Comparison of ENCODE assay signal across 8 cellular contexts in the genomic region with DNA sequence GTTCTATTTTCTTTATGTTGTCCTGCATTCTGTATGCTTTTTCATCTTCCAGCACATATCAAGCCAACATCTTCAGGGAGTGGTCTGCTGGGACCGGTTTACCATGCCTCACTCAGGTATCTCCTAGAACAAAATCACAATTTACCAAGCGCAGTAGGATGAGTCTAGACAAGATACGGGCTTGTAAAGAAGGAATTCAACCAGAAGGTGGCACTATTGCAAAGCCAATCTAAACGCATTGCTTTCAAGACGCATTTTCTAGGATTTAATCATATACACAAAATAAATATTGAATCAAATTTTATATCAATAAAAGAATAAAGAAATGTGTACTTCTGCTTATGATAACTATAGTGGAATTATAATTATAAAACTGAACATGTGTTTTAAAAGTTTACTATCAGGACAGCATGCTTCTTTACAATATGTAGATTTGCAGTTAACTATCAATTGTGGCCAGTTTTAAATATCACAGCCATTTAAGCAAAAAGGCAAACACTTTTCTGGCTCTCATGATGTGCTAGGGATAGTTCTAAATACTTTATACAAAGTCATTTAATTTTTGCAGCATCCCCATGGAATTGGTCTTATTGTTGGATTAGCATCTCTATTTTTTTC. TPM values are rescaled to one million over a fixed set of nuclear protein-coding genes. Genes with fewer than 3 reads are reported as not detected.
A peak's percentile ranks its signal among the peaks of the same experiment; 100 is the strongest.
DNase-seq lines count a peak whose midpoint lies in the region; ATAC-seq, FAIRE-seq and TF ChIP-seq lines count a peak whose summit lies in the region.

No MANE protein-coding gene starts in this region.

- H3K9me3 ChIP-seq in endothelial cell of umbilical vein (replicated peaks; ENCODE audit: control insufficient read depth, insufficient read depth, low read length) (no peaks in the 10 kb centered on the region), mucosa of descending colon (no peaks in the 10 kb centered on the region)

- no peak overlapping the region for H3K4me2 ChIP-seq in endothelial cell of umbilical vein (ENCODE audit: insufficient read depth, low read length)

- H3K36me3 ChIP-seq in endothelial cell of umbilical vein (ENCODE audit: control insufficient read depth in 2 of 2, extremely low read depth in 1 of 2, insufficient read depth in 2 of 2, low read length in 2 of 2) (no peaks in the 10 kb centered on the region), mucosa of descending colon (ENCODE audit: low read depth) (no peaks in the 10 kb centered on the region)

- FAIRE-seq in endothelial cell of umbilical vein (lab: Jason Lieb, UNC), result peak; percentile 85

- dilution Hi-C loops in endothelial cell of umbilical vein (cut with MboI; ENCODE audit: extremely low pct_ligation_motif_present, low sequenced_read_pairs), result loop anchor here (25.0 kb wide), 1 partner anchor 282 kb away; no protein-coding TSS in a partner anchor

- no peak overlapping the region for H2AFZ ChIP-seq in endothelial cell of umbilical vein (ENCODE audit: low read depth, low read length)

- TF ChIP-seq POLR2A in endothelial cell of umbilical vein (IDR thresholded peaks at IDR 0.05; ENCODE audit: low read depth, low read length), result no peak

- H3K4me3 ChIP-seq in endothelial cell of umbilical vein (replicated peaks in 1 of 3; ENCODE audit: insufficient read depth in 1 of 3, low read depth in 1 of 3, low read length in 3 of 3) (no peak overlapping the region), mucosa of descending colon (no peak overlapping the region)

- intact Hi-C loops in endothelial cell of umbilical vein (cut with micrococcal nuclease) (loop anchor here (1.0 kb wide), 3 partner anchors 145 to 267 kb away; no protein-coding TSS in a partner anchor), mucosa of descending colon (cut with DNase I, micrococcal nuclease) (loop anchor here in 1 of 2 donors (10.0 kb wide), 1 partner anchor 274 kb away; no protein-coding TSS in a partner anchor)

- H3K9ac ChIP-seq in endothelial cell of umbilical vein (replicated peaks; ENCODE audit: extremely low read depth, insufficient read depth, low read length), result no peak overlapping the region

- POLR2A ChIA-PET in HEK293T (lab: Yijun Ruan, JAX) (no interaction called here), endothelial cell of umbilical vein (lab: Charles Lee) (no interaction called here)

- H3K27me3 ChIP-seq in endothelial cell of umbilical vein (ENCODE audit: control insufficient read depth in 2 of 2, insufficient read depth in 2 of 2, low read length in 2 of 2), result peaks cover 20 to 22% of the 10 kb centered on the region in 2 experiments

- H3K9me1 ChIP-seq in endothelial cell of umbilical vein (replicated peaks; ENCODE audit: control insufficient read depth, extremely low read depth, insufficient read depth, low read length), result no peaks in the 10 kb centered on the region

- TF ChIP-seq CTCF in endothelial cell of umbilical vein (IDR thresholded peaks at IDR 0.05; ENCODE audit: extremely low read depth in 1 of 2, insufficient read depth in 1 of 2, low read depth in 1 of 2, low read length in 2 of 2), result peak; percentile 49
- peak; percentile 61 for TF ChIP-seq CTCF in mucosa of descending colon (IDR thresholded peaks at IDR 0.05)

- peak; percentile 74 for ATAC-seq in mucosa of descending colon

- H4K20me1 ChIP-seq in endothelial cell of umbilical vein (replicated peaks; ENCODE audit: control insufficient read depth, extremely low read depth, insufficient read depth, low read length), result no peaks in the 10 kb centered on the region

- no TSS peak for BruUV-seq in endothelial cell of umbilical vein (replicated peaks; lab: Mats Ljungman, UMichigan)

- CTCF ChIA-PET in HEK293T (lab: Yijun Ruan, JAX) (interaction anchor here (0.6 to 1.9 kb wide), 4 partner anchors 15 to 144 kb away, joined by 3 to 17 read pairs (median 8); no protein-coding TSS in a partner anchor), endothelial cell of umbilical vein (lab: Charles Lee) (interaction anchor here (0.9 to 3.7 kb wide), 7 partner anchors 8 to 290 kb away, joined by 3 to 64 read pairs (median 4); no protein-coding TSS in a partner anchor)

- DNase-seq in ACHN (peak; percentile 65), GM03348 (ENCODE audit: low spot score) (peak; percentile 62), HEK293T (ENCODE audit: extremely low spot score) (peak; percentile 20), NCI-H1092 treated with DMSO at 0.1 percent for 48 hours (lab: John Stamatoyannopoulos, UW) (peak; percentile 76), SKM-1 (lab: John Stamatoyannopoulos, UW; ENCODE audit: unreplicated experiment) (peak; percentile 45), endothelial cell of umbilical vein (ENCODE audit: low read depth, low spot score) (peak; percentile 74), mucosa of descending colon (peak in 1 of 3 donors; percentile 77), HPDE6-E6E7 (ENCODE audit: extremely low spot score) (no peak)

- in situ Hi-C loops in ACHN (cut with HindIII; ENCODE audit: low pct_ligation_motif_present, low pct_unique_long_range_greater_than_20kb, low sequenced_read_pairs), result no loop called here

- H3K4me1 ChIP-seq in endothelial cell of umbilical vein (ENCODE audit: control insufficient read depth, extremely low read depth, insufficient read depth, low read length), result no peaks in the 10 kb centered on the region
- no peaks in the 10 kb centered on the region for H3K4me1 ChIP-seq in mucosa of descending colon (ENCODE audit: low read depth)

- no peak overlapping the region for H3K27ac ChIP-seq in endothelial cell of umbilical vein (ENCODE audit: insufficient read depth, low read depth, low read length)

- no peaks in the 10 kb centered on the region for H3K79me2 ChIP-seq in endothelial cell of umbilical vein (ENCODE audit: control insufficient read depth, insufficient read depth, low read length)

TF ChIP-seq in HEK293T, 16 proteins besides CTCF, POLR2A, EP300 and RAD21:
- no peak for TF ChIP-seq FOXA1 (IDR thresholded peaks at IDR 0.05)
- TF ChIP-seq SP1 (IDR thresholded peaks at IDR 0.05), result no peak
- no peak for TF ChIP-seq CTBP1 (IDR thresholded peaks at IDR 0.05; ENCODE audit: borderline replicate concordance)
- no peak for TF ChIP-seq LEF1 (IDR thresholded peaks at IDR 0.05; ENCODE audit: borderline replicate concordance)
- TF ChIP-seq ELF4 (IDR thresholded peaks at IDR 0.05), result no peak
- no peak for TF ChIP-seq FOXK2 (IDR thresholded peaks at IDR 0.05)
- TF ChIP-seq HDGF (IDR thresholded peaks at IDR 0.05; ENCODE audit: borderline replicate concordance), result no peak
- no peak for TF ChIP-seq ARNT (IDR thresholded peaks at IDR 0.05)
- no peak for TF ChIP-seq TARDBP (IDR thresholded peaks at IDR 0.05)
- no peak for TF ChIP-seq NFRKB (IDR thresholded peaks at IDR 0.05)
- TF ChIP-seq L3MBTL2 (conservative IDR thresholded peaks at IDR 0.05), result no peak
- TF ChIP-seq SUZ12 (IDR thresholded peaks at IDR 0.05), result no peak
- TF ChIP-seq BHLHE40 (IDR thresholded peaks at IDR 0.05; ENCODE audit: borderline replicate concordance), result no peak
- TF ChIP-seq PKNOX1 (IDR thresholded peaks at IDR 0.05), result no peak
- TF ChIP-seq FOXM1 (IDR thresholded peaks at IDR 0.05; ENCODE audit: borderline replicate concordance), result no peak
- TF ChIP-seq ZNF384 (IDR thresholded peaks at IDR 0.05), result no peak

TF ChIP-seq in endothelial cell of umbilical vein, 7 proteins besides CTCF, POLR2A, EP300 and RAD21:
- TF ChIP-seq POLR2AphosphoS5 (IDR thresholded peaks at IDR 0.05; ENCODE audit: insufficient read depth, low read depth, low read length), result no peak
- TF ChIP-seq JUN (IDR thresholded peaks at IDR 0.05; ENCODE audit: borderline replicate concordance, insufficient read depth, insufficient read length, low read depth), result no peak
- no peak for TF ChIP-seq EZH2 (IDR thresholded peaks at IDR 0.05; ENCODE audit: borderline replicate concordance, low read depth, low read length, severe bottlenecking)
- TF ChIP-seq MYC (IDR thresholded peaks at IDR 0.05; ENCODE audit: low read depth, low read length), result no peak
- TF ChIP-seq, protein P1, sequence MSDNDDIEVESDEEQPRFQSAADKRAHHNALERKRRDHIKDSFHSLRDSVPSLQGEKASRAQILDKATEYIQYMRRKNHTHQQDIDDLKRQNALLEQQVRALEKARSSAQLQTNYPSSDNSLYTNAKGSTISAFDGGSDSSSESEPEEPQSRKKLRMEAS (IDR thresholded peaks at IDR 0.05; ENCODE audit: insufficient read depth, insufficient read length), result no peak
- no peak for TF ChIP-seq FOS (IDR thresholded peaks at IDR 0.05; ENCODE audit: borderline replicate concordance, insufficient read depth, low read length)
- TF ChIP-seq GATA2 (IDR thresholded peaks at IDR 0.05; ENCODE audit: insufficient read depth, insufficient read length, low read depth, low read length), result no peak

RNA-seq across cellular contexts. Expression of gene TPP2, which starts 16.1 kb away (rescaled TPM):
- 46.7 TPM in 2 replicates for total RNA-seq in endothelial cell of umbilical vein
- polyA plus RNA-seq in endothelial cell of umbilical vein, result 7.8 and 11.5 TPM in 2 replicates
- 14.4 and 15.5 TPM in 2 replicates for polyA plus RNA-seq in endothelial cell of umbilical vein (2011; cell fraction: cytosol; rRNA removed)
- polyA plus RNA-seq in endothelial cell of umbilical vein (2011; cell fraction: nucleus; rRNA removed), result 69.9 and 78.8 TPM in 2 replicates
- 33.5 and 36.7 TPM in 2 replicates for polyA plus RNA-seq in endothelial cell of umbilical vein (2012)
- 32.1 and 34.0 TPM in 2 replicates for polyA minus RNA-seq in endothelial cell of umbilical vein
- 17.9 TPM for polyA minus RNA-seq in endothelial cell of umbilical vein (2011; cell fraction: cytosol; rRNA and poly(A)+ RNA removed)
- polyA minus RNA-seq in endothelial cell of umbilical vein (2011; cell fraction: nucleus; rRNA and poly(A)+ RNA removed), result 82.6 and 131 TPM in 2 replicates
- 10 to 100 TPM; 37.6 to 44.0 (median 38.2) TPM for total RNA-seq in mucosa of descending colon
